13 cellular contexts compared by ENCODE assay signal in genomic region chr12:125071456-125071855, GRCh38.
"Had no signal": no experiment of that assay in that cellular context is flagged by ENCODE, and none has a peak within 500 bp of the region (broad histone marks: within the 10 kb centered on the region; RNA-seq: fewer than 3 reads in every experiment).

No MANE protein-coding gene starts in this region.

- H3K4me1 ChIP-seq: thyroid gland had no signal

- H3K27me3 Mint-ChIP-seq: stimulated activated memory B cell treated with anti-CD40 and anti-IgM and Interleukin-4, amounts not matched to agents 10 μg/mL and 1 μg/mL and 100 μg/mL, for 72 hours had no signal

- ATAC-seq: left lobe of liver; stimulated activated memory B cell treated with anti-CD40 and anti-IgM and Interleukin-4, amounts not matched to agents 10 μg/mL and 1 μg/mL and 100 μg/mL, for 72 hours had no signal

- H3K27ac Mint-ChIP-seq: stimulated activated memory B cell treated with anti-CD40 and anti-IgM and Interleukin-4, amounts not matched to agents 10 μg/mL and 1 μg/mL and 100 μg/mL, for 72 hours had no signal

- H3K36me3 ChIP-seq: ovary had no signal

- H3K4me3 ChIP-seq: esophagus muscularis mucosa, hepatocyte, ovary, thyroid gland had no signal

- H3K4me2 ChIP-seq: hepatocyte had no signal

- DNase-seq: activated CD4-positive, alpha-beta T cell treated with anti-CD3 and anti-CD28 coated beads, Interleukin-2, amount 50 U/mL, for 1 hour; activated CD4-positive, CD25-positive, alpha-beta regulatory T cell; activated naive CD4-positive, alpha-beta T cell treated with anti-CD3 and anti-CD28 coated beads, Interleukin-2, amount 50 U/mL, for 16 hours; activated T-cell treated with anti-CD3 and anti-CD28 coated beads, Interleukin-2, amount 50 U/mL, for 1 hour; islet precursor cell; midbrain; ovary; thyroid gland had no signal

- H3K27ac ChIP-seq: esophagus muscularis mucosa, hepatocyte, ovary, thyroid gland had no signal

- H3K4me3 Mint-ChIP-seq: neural crest cell; stimulated activated memory B cell treated with anti-CD40 and anti-IgM and Interleukin-4, amounts not matched to agents 10 μg/mL and 1 μg/mL and 100 μg/mL, for 72 hours had no signal

- H3K9me3 ChIP-seq: esophagus muscularis mucosa, ovary, thyroid gland had no signal

- H3K27me3 ChIP-seq: esophagus muscularis mucosa, hepatocyte, ovary, thyroid gland had no signal

- H3K9me3 Mint-ChIP-seq: neural crest cell; stimulated activated memory B cell treated with anti-CD40 and anti-IgM and Interleukin-4, amounts not matched to agents 10 μg/mL and 1 μg/mL and 100 μg/mL, for 72 hours had no signal

- H2AFZ ChIP-seq: hepatocyte had no signal
